9 cellular contexts compared by ENCODE assay signal in the genomic region with DNA sequence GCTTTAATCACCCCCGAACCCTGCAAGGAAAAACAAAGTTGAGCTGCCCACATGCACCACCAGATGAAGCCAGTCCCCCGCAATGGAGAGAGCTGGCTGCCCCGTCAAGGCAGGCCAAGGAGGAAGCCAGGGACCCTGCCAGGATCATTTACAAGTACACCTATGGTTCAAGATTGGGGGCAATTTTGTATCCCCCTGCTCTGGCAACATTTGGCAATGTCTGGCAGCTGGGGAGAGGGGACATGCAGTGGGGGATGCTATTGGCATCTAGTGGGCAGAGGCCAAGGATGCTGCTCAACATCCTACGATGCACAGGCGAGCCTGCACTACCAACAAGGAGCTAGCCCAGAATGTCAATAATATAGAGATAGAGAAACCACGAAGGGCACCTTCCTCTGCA. TPM values are rescaled to one million over a fixed set of nuclear protein-coding genes. Genes with fewer than 3 reads are reported as not detected.
DNase-seq lines count a peak whose midpoint lies in the region; ATAC-seq and TF ChIP-seq lines count a peak whose summit lies in the region.
"Had no signal": no experiment of that assay in that cellular context is flagged by ENCODE, and none has a peak within 500 bp of the region (broad histone marks: within the 10 kb centered on the region; RNA-seq: fewer than 3 reads in every experiment).

No MANE protein-coding gene starts in this region.

- no peaks in the 10 kb centered on the region for H3K9me2 ChIP-seq in SK-N-SH

- H3K9ac ChIP-seq in SK-N-SH: peak overlapping the region; percentile 88; the same call in 1 of the 2 replicates

- intact Hi-C loops in esophagus muscularis mucosa (cut with DNase I): loop anchor here (5.0 kb wide), 1 partner anchor 70 kb away; no protein-coding TSS in a partner anchor

- H3K4me1 ChIP-seq in SK-N-SH (ENCODE audit: control insufficient read depth in 1 of 2, insufficient read depth in 2 of 2, low read depth in 1 of 2, low read length in 1 of 2) (peaks cover 15% of the 10 kb centered on the region in 2 experiments; a peak in 3 of 4 replicates), esophagus muscularis mucosa (peaks cover 31 to 37% (median 35%) of the 10 kb centered on the region in 4 donors)

- peaks cover 31% of the 10 kb centered on the region for H3K79me2 ChIP-seq in SK-N-SH (ENCODE audit: insufficient read depth)

- DNase-seq in SK-N-SH (no peak), RWPE1 (ENCODE audit: low spot score) (no peak), esophagus muscularis mucosa (ENCODE audit: extremely low spot score) (peak; percentile 81), activated gamma-delta T cell (lab: John Stamatoyannopoulos, UW) (no peak)

- H4K20me1 ChIP-seq in SK-N-SH (ENCODE audit: insufficient read depth): 0 out of 2 replicates have a peak, but pooled peaks cover 7% of the 10 kb centered on the region

- WGBS in SK-N-SH (ENCODE audit: low lambda C conversion rate): 98% methylated on average over 6 of the region's 6 CpGs
- WGBS in esophagus muscularis mucosa: 84% methylated on average over 6 of the region's 6 CpGs

- POLR2A ChIA-PET in SK-N-SH (lab: Yijun Ruan, JAX) (interaction anchor here (1.8 to 2.6 kb wide), 2 partner anchors 10 to 16 kb away, joined by 7 to 8 read pairs; partner anchors contain the start of gene COX5B), RWPE1 (lab: Yijun Ruan, JAX; ENCODE audit: low non-redundant PET) (interaction anchor here (1.8 kb wide), 1 partner anchor 16 kb away, joined by 8 read pairs; the partner anchor contains the start of gene COX5B)

- no peak overlapping the region for H2AFZ ChIP-seq in SK-N-SH (ENCODE audit: low read depth)

- TF ChIP-seq EP300 in SK-N-SH (IDR thresholded peaks at IDR 0.05; ENCODE audit: borderline replicate concordance in 1 of 2, low read depth in 1 of 2, low read length in 1 of 2) (no peak), esophagus muscularis mucosa (IDR thresholded peaks at IDR 0.05) (no peak)

- peaks cover 5 to 28% of the 10 kb centered on the region in 2 experiments for H3K36me3 ChIP-seq in SK-N-SH (replicated peaks in 1 of 2; ENCODE audit: control insufficient read depth in 1 of 2, insufficient read depth in 2 of 2, low read length in 1 of 2)
- peaks cover 17 to 41% (median 32%) of the 10 kb centered on the region in 4 donors for H3K36me3 ChIP-seq in esophagus muscularis mucosa

- ATAC-seq in SK-N-SH treated with all-trans-retinoic acid at 6 μM for 48 hours (no peak), GM21825 (IDR thresholded peaks at IDR 0.05; ENCODE audit: unreplicated experiment) (no peak), GM21423 (IDR thresholded peaks at IDR 0.05; ENCODE audit: unreplicated experiment) (no peak)

- H3K4me3 ChIP-seq in SK-N-SH (ENCODE audit: low read depth in 2 of 2, low read length in 1 of 2) (peak overlapping the region in 1 of 2 experiments; percentile 71; a peak in 2 of 4 replicates), esophagus muscularis mucosa (peak overlapping the region in 2 of 4 donors; percentile 71 to 81), skin epidermis (peak overlapping the region in 1 of 7 experiments; percentile 52)

- H3K27me3 ChIP-seq in SK-N-SH (ENCODE audit: insufficient read depth) (no peaks in the 10 kb centered on the region), esophagus muscularis mucosa (no peaks in the 10 kb centered on the region)

- H3K4me2 ChIP-seq in SK-N-SH: peak overlapping the region; percentile 97

- TF ChIP-seq CTCF in SK-N-SH (IDR thresholded peaks at IDR 0.05): no peak
- TF ChIP-seq CTCF in RWPE1 (conservative IDR thresholded peaks at IDR 0.05; ENCODE audit: low read depth): no peak
- no peak for TF ChIP-seq CTCF in esophagus muscularis mucosa (IDR thresholded peaks at IDR 0.05)

- TF ChIP-seq RAD21 in SK-N-SH (IDR thresholded peaks at IDR 0.05; ENCODE audit: low read length): no peak

- TF ChIP-seq POLR2A in esophagus muscularis mucosa (IDR thresholded peaks at IDR 0.05; ENCODE audit: low read depth): no peak

- H3K9me3 ChIP-seq in SK-N-SH (no peaks in the 10 kb centered on the region), esophagus muscularis mucosa (no peaks in the 10 kb centered on the region)

- H3K27ac ChIP-seq in SK-N-SH (ENCODE audit: low read depth in 2 of 2, low read length in 1 of 2) (peak overlapping the region in 1 of 2 experiments; percentile 90; a peak in 1 of 4 replicates), RWPE1 (peak overlapping the region; percentile 95), esophagus muscularis mucosa (replicated peaks in 1 of 4) (peak overlapping the region in 2 of 4 donors; percentile 97 to 98), skin epidermis (peak overlapping the region in 11 of 21 experiments; percentile 2 to 95 (median 92))

- H3F3A ChIP-seq in SK-N-SH (replicated peaks; ENCODE audit: insufficient read depth): peaks cover 15% of the 10 kb centered on the region

- CTCF ChIA-PET in SK-N-SH (lab: Yijun Ruan, JAX) (interaction anchor here (0.7 to 8.6 kb wide), 5 partner anchors 10 to 48 kb away, joined by 3 to 88 read pairs (median 6); partner anchors contain the start of gene COX5B), RWPE1 (lab: Yijun Ruan, JAX) (no interaction called here)

TF ChIP-seq in SK-N-SH, 30 proteins besides CTCF, POLR2A, EP300 and RAD21 (continues in another document):
- TF ChIP-seq TEAD4 (IDR thresholded peaks at IDR 0.05; ENCODE audit: borderline replicate concordance, insufficient read depth) (no peak), NFIC (IDR thresholded peaks at IDR 0.05; ENCODE audit: borderline replicate concordance) (no peak), ZBTB33 (IDR thresholded peaks at IDR 0.05; ENCODE audit: borderline replicate concordance, low read depth) (no peak), GATA2 (CRISPR knock-in tag; IDR thresholded peaks at IDR 0.05) (no peak), SIN3A (IDR thresholded peaks at IDR 0.05; ENCODE audit: borderline replicate concordance, low read depth, low read length) (no peak), RCOR1 (IDR thresholded peaks at IDR 0.05; ENCODE audit: low read length) (no peak), JUND (IDR thresholded peaks at IDR 0.05) (no peak), YY1 (IDR thresholded peaks at IDR 0.05; ENCODE audit: low read depth) (no peak)

TF ChIP-seq in SK-N-SH treated with all-trans-retinoic acid at 6 μM for 48 hours, 23 proteins besides CTCF, POLR2A, EP300 and RAD21 (continues in another document):
- TF ChIP-seq, protein P1, sequence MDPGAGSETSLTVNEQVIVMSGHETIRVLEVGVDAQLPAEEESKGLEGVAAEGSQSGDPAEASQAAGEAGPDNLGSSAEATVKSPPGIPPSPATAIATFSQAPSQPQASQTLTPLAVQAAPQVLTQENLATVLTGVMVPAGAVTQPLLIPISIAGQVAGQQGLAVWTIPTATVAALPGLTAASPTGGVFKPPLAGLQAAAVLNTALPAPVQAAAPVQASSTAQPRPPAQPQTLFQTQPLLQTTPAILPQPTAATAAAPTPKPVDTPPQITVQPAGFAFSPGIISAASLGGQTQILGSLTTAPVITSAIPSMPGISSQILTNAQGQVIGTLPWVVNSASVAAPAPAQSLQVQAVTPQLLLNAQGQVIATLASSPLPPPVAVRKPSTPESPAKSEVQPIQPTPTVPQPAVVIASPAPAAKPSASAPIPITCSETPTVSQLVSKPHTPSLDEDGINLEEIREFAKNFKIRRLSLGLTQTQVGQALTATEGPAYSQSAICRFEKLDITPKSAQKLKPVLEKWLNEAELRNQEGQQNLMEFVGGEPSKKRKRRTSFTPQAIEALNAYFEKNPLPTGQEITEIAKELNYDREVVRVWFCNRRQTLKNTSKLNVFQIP (CRISPR knock-in tag; IDR thresholded peaks at IDR 0.05; ENCODE audit: borderline replicate concordance, low read depth): no peak
- TF ChIP-seq ISL1 (CRISPR knock-in tag; IDR thresholded peaks at IDR 0.05) (no peak), ZFP3 (CRISPR knock-in tag; IDR thresholded peaks at IDR 0.05) (no peak), ARNTL (CRISPR knock-in tag; IDR thresholded peaks at IDR 0.05; ENCODE audit: borderline replicate concordance, low read depth) (no peak), ZNF8 (CRISPR knock-in tag; IDR thresholded peaks at IDR 0.05) (no peak), GLIS3 (CRISPR knock-in tag; IDR thresholded peaks at IDR 0.05) (no peak), CSDC2 (CRISPR knock-in tag; IDR thresholded peaks at IDR 0.05) (no peak), ZNF565 (CRISPR knock-in tag; conservative IDR thresholded peaks at IDR 0.05; ENCODE audit: low read depth) (no peak), ZNF70 (CRISPR knock-in tag; IDR thresholded peaks at IDR 0.05) (no peak), SNAI2 (CRISPR knock-in tag; IDR thresholded peaks at IDR 0.05) (no peak)

RNA-seq across cellular contexts. Expression of gene ACTR1B, which starts 1.9 kb away (rescaled TPM):
- 51.5 and 55.1 TPM in 2 replicates for polyA plus RNA-seq in SK-N-SH (2012; rRNA removed)
- polyA plus RNA-seq in SK-N-SH (2012; cell fraction: cytosol; rRNA removed): 21.3 and 36.6 TPM in 2 replicates
- 120 and 133 TPM in 2 replicates for polyA plus RNA-seq in SK-N-SH (2012; cell fraction: nucleus; rRNA removed)
- 10 to 100 TPM; 74.3 to 89.2 (median 83.9) TPM for total RNA-seq in esophagus muscularis mucosa

RNA-seq across cellular contexts. Expression of gene C2orf92, which starts 7.6 kb away (rescaled TPM):
- 3.1 and 5.6 TPM in 2 replicates for polyA plus RNA-seq in SK-N-SH (2012; rRNA removed)
- polyA plus RNA-seq in SK-N-SH (2012; cell fraction: cytosol; rRNA removed): 0.94 and 1.3 TPM in 2 replicates
- polyA plus RNA-seq in SK-N-SH (2012; cell fraction: nucleus; rRNA removed): 27.9 and 40.6 TPM in 2 replicates
- total RNA-seq in esophagus muscularis mucosa: 1 to 10 TPM; 2.1 to 6.5 (median 3.6) TPM

RNA-seq across cellular contexts. Expression of gene COX5B, which starts 16.1 kb away (rescaled TPM):
- polyA plus RNA-seq in SK-N-SH (2012; rRNA removed): 493 and 702 TPM in 2 replicates
- polyA plus RNA-seq in SK-N-SH (2012; cell fraction: cytosol; rRNA removed): 540 and 572 TPM in 2 replicates
- polyA plus RNA-seq in SK-N-SH (2012; cell fraction: nucleus; rRNA removed): 262 and 386 TPM in 2 replicates
- 100 to 1,000 TPM; 382 to 507 (median 481) TPM for total RNA-seq in esophagus muscularis mucosa

RNA-seq across cellular contexts. Expression of gene ZAP70, which starts 51.4 kb away (rescaled TPM):
- polyA plus RNA-seq in SK-N-SH (2012; rRNA removed): 0.05 and 0.08 TPM in 2 replicates
- polyA plus RNA-seq in SK-N-SH (2012; cell fraction: cytosol; rRNA removed): 0.03 TPM in 1 of 2 replicates, not detected in the other
- 0.97 and 1.0 TPM in 2 replicates for polyA plus RNA-seq in SK-N-SH (2012; cell fraction: nucleus; rRNA removed)
- total RNA-seq in esophagus muscularis mucosa: 1 to 10 TPM; 1.2 to 3.5 (median 1.8) TPM
- total RNA-seq: renal cortical epithelial cell had no signal
